Comparison of ENCODE assay signal across 8 cellular contexts in the genomic region with DNA sequence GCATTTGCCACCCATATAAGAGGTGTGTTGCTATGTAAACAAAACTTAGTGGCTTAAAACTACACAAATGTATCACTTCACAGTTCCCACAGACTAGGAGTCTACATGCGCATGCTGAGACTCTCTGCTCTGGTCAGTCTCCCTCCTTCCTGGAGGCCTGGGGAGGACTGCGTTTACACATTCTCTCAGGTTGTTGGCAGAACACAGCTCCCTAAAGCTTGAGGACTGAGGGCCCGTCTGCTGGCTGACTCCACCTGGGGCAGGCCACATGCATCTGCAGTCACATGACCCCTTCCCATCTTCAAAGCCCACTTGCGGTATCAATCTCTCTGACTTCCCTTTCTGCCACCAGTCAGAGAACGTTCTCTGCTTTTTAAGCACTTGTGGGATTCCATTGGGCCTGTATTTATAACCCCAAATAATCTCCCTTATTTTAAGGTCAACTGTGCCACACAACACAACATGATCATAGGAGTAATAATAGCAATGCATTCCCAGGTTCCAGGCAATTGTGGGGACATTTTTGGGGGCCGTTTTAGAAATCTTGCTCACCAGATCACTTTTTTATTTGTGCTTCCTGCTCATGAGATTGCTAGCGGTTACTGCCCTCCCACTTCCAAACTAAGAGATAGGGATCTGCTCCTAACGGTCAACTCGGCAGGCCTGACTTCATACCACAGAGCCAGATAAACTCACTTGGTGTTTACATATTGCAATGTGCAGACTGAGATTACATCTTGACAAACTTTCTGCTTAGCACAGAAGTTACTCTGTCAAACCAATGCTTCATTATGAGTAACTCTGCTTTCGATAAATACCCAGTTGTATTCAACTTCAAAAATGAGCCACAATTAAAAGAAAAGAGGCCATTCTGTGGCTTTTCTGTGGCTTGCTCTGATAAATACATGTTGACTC.
DNase-seq lines count a peak whose midpoint lies in the region; ATAC-seq and TF ChIP-seq lines count a peak whose summit lies in the region.

No MANE protein-coding gene starts in this region.

- H3K36me3 Mint-ChIP-seq in activated T-cell treated with anti-CD3 and anti-CD28 coated beads, Interleukin-2, amount 50 U/mL, for 24 hours (ENCODE audit: low read depth): no peaks in the 10 kb centered on the region

- H3K4me2 ChIP-seq in BLaER1: peak overlapping the region; percentile 60

- peak; percentile 57 for DNase-seq in activated T-cell treated with anti-CD3 and anti-CD28 coated beads, Interleukin-2, amount 50 U/mL, for 24 hours
- DNase-seq in heart left ventricle (no peak), NOMO-1 treated with DMSO at 0.1 percent for 48 hours (lab: John Stamatoyannopoulos, UW; ENCODE audit: unreplicated experiment) (no peak), SKM-1 treated with dmso at 0.1 percent for 144 hours (lab: John Stamatoyannopoulos, UW; ENCODE audit: unreplicated experiment) (no peak)
- peak; percentile 46 for DNase-seq in stimulated activated CD4-positive, alpha-beta T cell treated with anti-CD3 and anti-CD28 coated beads, Interleukin-4, amount 100 ng/mL, for 24 hours

- peaks cover 30% of the 10 kb centered on the region for H3K4me1 Mint-ChIP-seq in activated T-cell treated with anti-CD3 and anti-CD28 coated beads, Interleukin-2, amount 50 U/mL, for 24 hours (ENCODE audit: low read depth)

- H3K9me3 ChIP-seq in BLaER1 (peaks cover 5% of the 10 kb centered on the region), KOPT-K1 (ENCODE audit: insufficient read depth, low read length, poor library complexity, severe bottlenecking) (peaks cover under 1% of the 10 kb centered on the region), heart left ventricle (no peaks in the 10 kb centered on the region)

- ATAC-seq in heart left ventricle: peak; percentile 30 to 65 (median 46)
- ATAC-seq in HG03045 (IDR thresholded peaks at IDR 0.05; ENCODE audit: unreplicated experiment): no peak

- no peaks in the 10 kb centered on the region for H3K9me3 Mint-ChIP-seq in activated T-cell treated with anti-CD3 and anti-CD28 coated beads, Interleukin-2, amount 50 U/mL, for 24 hours

- peak overlapping the region; percentile 83 for H3K27ac Mint-ChIP-seq in activated T-cell treated with anti-CD3 and anti-CD28 coated beads, Interleukin-2, amount 50 U/mL, for 24 hours

- TF ChIP-seq POLR2A in heart left ventricle (IDR thresholded peaks at IDR 0.05): no peak

- no peaks in the 10 kb centered on the region for H3K27me3 Mint-ChIP-seq in activated T-cell treated with anti-CD3 and anti-CD28 coated beads, Interleukin-2, amount 50 U/mL, for 24 hours

- 35 to 43% (median 39%) methylated on average over 10 of the region's 10 CpGs for WGBS in heart left ventricle, 4 donors

- H3K4me3 ChIP-seq in BLaER1 (no peak overlapping the region), heart left ventricle (no peak overlapping the region)

- H3K4me3 Mint-ChIP-seq in activated T-cell treated with anti-CD3 and anti-CD28 coated beads, Interleukin-2, amount 50 U/mL, for 24 hours: peak overlapping the region; percentile 36

- peak overlapping the region; percentile 42 for H3K27ac ChIP-seq in BLaER1
- H3K27ac ChIP-seq in KOPT-K1 (ENCODE audit: low read depth, low read length, poor library complexity, severe bottlenecking): peak overlapping the region; percentile 46
- peak overlapping the region in 8 of 12 donors; percentile 11 to 56 (median 28) for H3K27ac ChIP-seq in heart left ventricle

- intact Hi-C loops in heart left ventricle (cut with DNase I): loop anchor here in 1 of 10 donors (10.0 kb wide), 1 partner anchor 124 kb away; no protein-coding TSS in a partner anchor

- H4K20me1 ChIP-seq in BLaER1: no peaks in the 10 kb centered on the region

- TF ChIP-seq CTCF in heart left ventricle (IDR thresholded peaks at IDR 0.05): no peak

- H3K27me3 ChIP-seq in BLaER1: no peaks in the 10 kb centered on the region
- no peaks in the 10 kb centered on the region for H3K27me3 ChIP-seq in heart left ventricle

- H3K4me1 ChIP-seq in BLaER1 (peaks cover 23% of the 10 kb centered on the region), heart left ventricle (peaks cover 0 to 37% (median 23%) of the 10 kb centered on the region in 12 donors)

- no peak overlapping the region for H3K9ac ChIP-seq in BLaER1

- peaks cover 4% of the 10 kb centered on the region; the same call in 1 of the 2 replicates for H3K36me3 ChIP-seq in BLaER1
- no peaks in the 10 kb centered on the region for H3K36me3 ChIP-seq in KOPT-K1 (ENCODE audit: insufficient read depth, low read length)
- H3K36me3 ChIP-seq in heart left ventricle: no peaks in the 10 kb centered on the region

Comparison
In these comparisons a context has a peak if more than half of its experiments do, and no peak if none do; other contexts are left out.
1. DNase-seq: peak in activated T-cell treated with anti-CD3 and anti-CD28 coated beads, Interleukin-2, amount 50 U/mL, for 24 hours (single experiment) and stimulated activated CD4-positive, alpha-beta T cell treated with anti-CD3 and anti-CD28 coated beads, Interleukin-4, amount 100 ng/mL, for 24 hours (single experiment); none in heart left ventricle (0 of 5), NOMO-1 treated with DMSO at 0.1 percent for 48 hours (single experiment) and SKM-1 treated with dmso at 0.1 percent for 144 hours (single experiment).
2. Peak in every context shown above with its lines, with median percentiles within 50 percentile points of each other: H3K27ac ChIP-seq.